10 cellular contexts compared by ENCODE assay signal in the genomic region with DNA sequence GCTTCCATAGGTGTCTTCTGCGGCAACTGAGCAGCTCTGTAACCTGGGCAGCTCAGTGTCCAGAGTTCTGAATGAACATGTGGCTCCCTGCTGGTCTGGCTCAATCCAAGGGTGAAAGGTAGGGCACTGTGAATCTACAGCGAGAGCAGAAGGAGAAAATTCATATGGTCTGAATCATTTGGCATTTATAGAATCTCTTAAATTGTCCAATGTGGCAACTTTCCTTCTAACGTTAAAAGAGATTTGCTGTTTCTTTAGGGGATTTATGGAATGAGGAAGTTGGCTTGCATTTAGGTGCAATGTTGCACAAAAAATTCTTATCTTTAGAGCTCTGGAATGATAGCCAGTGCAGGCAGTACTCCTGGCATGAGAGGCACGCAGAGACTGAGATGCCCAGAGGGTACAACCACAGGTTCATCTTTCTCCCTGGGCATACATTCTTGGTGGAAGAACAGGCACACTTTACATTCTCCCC. TPM values are rescaled to one million over a fixed set of nuclear protein-coding genes. Genes with fewer than 3 reads are reported as not detected.
A peak's percentile ranks its signal among the peaks of the same experiment; 100 is the strongest.
DNase-seq lines count a peak whose midpoint lies in the region; ATAC-seq and TF ChIP-seq lines count a peak whose summit lies in the region.
"Had no signal": no experiment of that assay in that cellular context is flagged by ENCODE, and none has a peak within 500 bp of the region (broad histone marks: within the 10 kb centered on the region; RNA-seq: fewer than 3 reads in every experiment).

No MANE protein-coding gene starts in this region.

- DNase-seq in activated naive CD8-positive, alpha-beta T cell treated with anti-CD3 and anti-CD28 coated beads for 36 hours = no peak
- no peak for DNase-seq in left ventricle myocardium inferior
- no peak for DNase-seq in vagina (ENCODE audit: extremely low spot score in 2 of 2)
- no peak for DNase-seq in CD14-positive monocyte (ENCODE audit: low spot score)
- DNase-seq: T-helper 1 cell had no signal

- TF ChIP-seq POLR2A in vagina (IDR thresholded peaks at IDR 0.05) = no peak

- H3K9me3 Mint-ChIP-seq in activated naive CD8-positive, alpha-beta T cell (ENCODE audit: low read depth) = no peaks in the 10 kb centered on the region
- no peaks in the 10 kb centered on the region for H3K9me3 Mint-ChIP-seq in activated naive CD8-positive, alpha-beta T cell treated with anti-CD3 and anti-CD28 coated beads for 36 hours
- H3K9me3 Mint-ChIP-seq in CD14-positive monocyte = no peaks in the 10 kb centered on the region

- H3K36me3 Mint-ChIP-seq in activated naive CD8-positive, alpha-beta T cell = peaks cover 4% of the 10 kb centered on the region
- H3K36me3 Mint-ChIP-seq in activated naive CD8-positive, alpha-beta T cell treated with anti-CD3 and anti-CD28 coated beads for 36 hours = peaks cover 21% of the 10 kb centered on the region
- H3K36me3 Mint-ChIP-seq in CD14-positive monocyte = peaks cover 30 to 50% of the 10 kb centered on the region in 2 donors

- H3K27me3 ChIP-seq in left ventricle myocardium inferior (ENCODE audit: low read depth) = no peaks in the 10 kb centered on the region
- no peaks in the 10 kb centered on the region for H3K27me3 ChIP-seq in vagina
- H3K27me3 ChIP-seq: BLaER1 treated with 17β-estradiol and CSF1 and Interleukin-3, amounts not matched to agents 10 nM and 100 nM had no signal

- intact Hi-C loops in left ventricle myocardium inferior (cut with micrococcal nuclease) = no loop called here
- intact Hi-C loops in vagina (cut with DNase I) = no loop called here
- intact Hi-C loops in CD14-positive monocyte (cut with micrococcal nuclease) = no loop called here

- ATAC-seq in GM21360 (IDR thresholded peaks at IDR 0.05; ENCODE audit: unreplicated experiment) (no peak), HG03175 (IDR thresholded peaks at IDR 0.05; ENCODE audit: unreplicated experiment) (no peak)

- TF ChIP-seq CTCF in VCaP (conservative IDR thresholded peaks at IDR 0.05) = no peak
- TF ChIP-seq CTCF in left ventricle myocardium inferior (IDR thresholded peaks at IDR 0.05; ENCODE audit: borderline replicate concordance) = no peak
- TF ChIP-seq CTCF in vagina (IDR thresholded peaks at IDR 0.05) = no peak
- no peak for TF ChIP-seq CTCF in CD14-positive monocyte (IDR thresholded peaks at IDR 0.05)

- H3K9me3 ChIP-seq in left ventricle myocardium inferior (replicated peaks) = no peaks in the 10 kb centered on the region
- no peaks in the 10 kb centered on the region for H3K9me3 ChIP-seq in vagina

- peak overlapping the region; percentile 63 for H3K27ac ChIP-seq in VCaP
- H3K27ac ChIP-seq in left ventricle myocardium inferior (replicated peaks) = peak overlapping the region; percentile 44
- H3K27ac ChIP-seq in vagina = peak overlapping the region; percentile 6
- H3K27ac ChIP-seq: BLaER1 treated with 17β-estradiol and CSF1 and Interleukin-3, amounts not matched to agents 10 nM and 100 nM had no signal

- peaks cover 69% of the 10 kb centered on the region for H3K4me1 ChIP-seq in left ventricle myocardium inferior
- peaks cover 50% of the 10 kb centered on the region for H3K4me1 ChIP-seq in vagina

- no peaks in the 10 kb centered on the region for H3K27me3 Mint-ChIP-seq in activated naive CD8-positive, alpha-beta T cell
- no peaks in the 10 kb centered on the region for H3K27me3 Mint-ChIP-seq in activated naive CD8-positive, alpha-beta T cell treated with anti-CD3 and anti-CD28 coated beads for 36 hours
- H3K27me3 Mint-ChIP-seq in CD14-positive monocyte (ENCODE audit: low read depth in 3 of 3) = no peaks in the 10 kb centered on the region

- peak overlapping the region; percentile 13 for H3K27ac Mint-ChIP-seq in activated naive CD8-positive, alpha-beta T cell
- no peak overlapping the region for H3K27ac Mint-ChIP-seq in activated naive CD8-positive, alpha-beta T cell treated with anti-CD3 and anti-CD28 coated beads for 36 hours
- no peak overlapping the region for H3K27ac Mint-ChIP-seq in CD14-positive monocyte

- H3K4me1 Mint-ChIP-seq in activated naive CD8-positive, alpha-beta T cell (ENCODE audit: low read depth) = peaks cover 46% of the 10 kb centered on the region
- H3K4me1 Mint-ChIP-seq in activated naive CD8-positive, alpha-beta T cell treated with anti-CD3 and anti-CD28 coated beads for 36 hours = peaks cover 10% of the 10 kb centered on the region
- H3K4me1 Mint-ChIP-seq in CD14-positive monocyte = peaks cover 9% of the 10 kb centered on the region

- peaks cover 36% of the 10 kb centered on the region for H3K36me3 ChIP-seq in left ventricle myocardium inferior
- peaks cover 0 to 13% of the 10 kb centered on the region in 2 donors for H3K36me3 ChIP-seq in vagina

- no peak overlapping the region for H3K4me3 Mint-ChIP-seq in activated naive CD8-positive, alpha-beta T cell
- H3K4me3 Mint-ChIP-seq in activated naive CD8-positive, alpha-beta T cell treated with anti-CD3 and anti-CD28 coated beads for 36 hours = no peak overlapping the region
- H3K4me3 Mint-ChIP-seq in CD14-positive monocyte = no peak overlapping the region

- H3K4me3 ChIP-seq in left ventricle myocardium inferior (no peak overlapping the region), vagina (no peak overlapping the region)
- H3K4me3 ChIP-seq: BLaER1 treated with 17β-estradiol and CSF1 and Interleukin-3, amounts not matched to agents 10 nM and 100 nM had no signal

RNA-seq across cellular contexts. Expression of a gene that starts 17.0 kb away (rescaled TPM):
- total RNA-seq in activated naive CD8-positive, alpha-beta T cell treated with anti-CD3 and anti-CD28 coated beads for 36 hours = 100 to 1,000 TPM; 124 to 130 TPM
- 148 TPM for total RNA-seq in left ventricle myocardium inferior
- 116 TPM for total RNA-seq in vagina
- polyA plus RNA-seq in CD14-positive monocyte = 100 to 1,000 TPM in 1 of 2 donors, 10 to 100 TPM in 1; 92.4 to 106 TPM

Comparison
In these comparisons a context has a peak if more than half of its experiments do, and no peak if none do; other contexts are left out.
1. H3K27ac ChIP-seq: peak in every context shown above with its lines; median percentile 63 in VCaP; 44 in left ventricle myocardium inferior; 6 in vagina.